In genomic region chr13:32528358-32528757, GRCh38 we compare ENCODE assay signal across 18 cellular contexts. TPM values are rescaled to one million over a fixed set of nuclear protein-coding genes. Genes with fewer than 3 reads are reported as not detected.
DNase-seq lines count a peak whose midpoint lies in the region; ATAC-seq, FAIRE-seq and TF ChIP-seq lines count a peak whose summit lies in the region.
"Had no signal": no experiment of that assay in that cellular context is flagged by ENCODE, and none has a peak within 500 bp of the region (broad histone marks: within the 10 kb centered on the region; RNA-seq: fewer than 3 reads in every experiment).

No MANE protein-coding gene starts in this region.

- H3K27me3 Mint-ChIP-seq in MCF 10A (ENCODE audit: insufficient read depth, unreplicated experiment) (no peaks in the 10 kb centered on the region), astrocyte (ENCODE audit: low read depth, unreplicated experiment) (no peaks in the 10 kb centered on the region)

- H3K4me3 Mint-ChIP-seq in MCF 10A (ENCODE audit: unreplicated experiment) = no peak overlapping the region
- no peak overlapping the region for H3K4me3 Mint-ChIP-seq in astrocyte (ENCODE audit: unreplicated experiment)
- H3K4me3 Mint-ChIP-seq in stimulated activated effector memory CD8-positive, alpha-beta T cell treated with anti-CD3 and anti-CD28 coated beads, Interleukin-12 subunit alpha, Interleukin-12 subunit beta, amount 100 ng/mL, for 72 hours = no peak overlapping the region
- H3K4me3 Mint-ChIP-seq: activated CD8-positive, alpha-beta T cell treated with anti-CD3 and anti-CD28 coated beads, Interleukin-2, amount 10 ng/mL, durations not matched to agents 7 days and 5 days; activated naive CD4-positive, alpha-beta T cell treated with anti-CD3 and anti-CD28 coated beads for 36 hours had no signal

- H3K9me3 ChIP-seq in breast epithelium (no peaks in the 10 kb centered on the region), astrocyte (ENCODE audit: insufficient read depth, low read depth, low read length) (no peaks in the 10 kb centered on the region), small intestine (ENCODE audit: control insufficient read depth, low read depth) (no peaks in the 10 kb centered on the region)
- H3K9me3 ChIP-seq: tibial nerve had no signal

- H3K27ac Mint-ChIP-seq in MCF 10A (ENCODE audit: low read depth, unreplicated experiment) (peak overlapping the region; percentile 5), astrocyte (ENCODE audit: unreplicated experiment) (no peak overlapping the region)
- no peak overlapping the region for H3K27ac Mint-ChIP-seq in stimulated activated effector memory CD8-positive, alpha-beta T cell treated with anti-CD3 and anti-CD28 coated beads, Interleukin-12 subunit alpha, Interleukin-12 subunit beta, amount 100 ng/mL, for 72 hours
- H3K27ac Mint-ChIP-seq: activated CD8-positive, alpha-beta T cell treated with anti-CD3 and anti-CD28 coated beads, Interleukin-2, amount 10 ng/mL, durations not matched to agents 7 days and 5 days; activated naive CD4-positive, alpha-beta T cell treated with anti-CD3 and anti-CD28 coated beads for 36 hours had no signal

- H3K36me3 Mint-ChIP-seq in MCF 10A (ENCODE audit: insufficient read depth, unreplicated experiment) (peaks cover 72% of the 10 kb centered on the region), astrocyte (ENCODE audit: low read depth, unreplicated experiment) (peaks cover 8% of the 10 kb centered on the region)
- peaks cover 95% of the 10 kb centered on the region for H3K36me3 Mint-ChIP-seq in stimulated activated effector memory CD8-positive, alpha-beta T cell treated with anti-CD3 and anti-CD28 coated beads, Interleukin-12 subunit alpha, Interleukin-12 subunit beta, amount 100 ng/mL, for 72 hours

- no peak overlapping the region for H3K4me2 ChIP-seq in astrocyte (ENCODE audit: low read length)

- POLR2A ChIA-PET in MCF 10A (lab: Yijun Ruan, JAX) = interaction anchor here (1.0 kb wide), 1 partner anchor 10 kb away, joined by 6 read pairs; the partner anchor contains the start of gene N4BP2L2

- FAIRE-seq in astrocyte (lab: Jason Lieb, UNC) (no peak), small intestine (lab: Jason Lieb, UNC) (peak; percentile 19)

- H3K27ac ChIP-seq in breast epithelium (no peak overlapping the region), astrocyte (ENCODE audit: low read depth, low read length) (no peak overlapping the region), small intestine (ENCODE audit: low read depth in 1 of 2, low read length in 1 of 2) (no peak overlapping the region)
- H3K27ac ChIP-seq: epithelial cell of prostate, tibial nerve had no signal

- H3K4me3 ChIP-seq in breast epithelium (no peak overlapping the region), astrocyte (ENCODE audit: insufficient read depth, low read depth, low read length) (no peak overlapping the region), small intestine (ENCODE audit: low read depth in 1 of 2, low read length in 2 of 2) (no peak overlapping the region)
- H3K4me3 ChIP-seq: lung, tibial nerve had no signal

- intact Hi-C loops in MCF 10A (cut with micrococcal nuclease) (no loop called here), breast epithelium (cut with DNase I; ENCODE audit: low total_unique reads) (no loop called here), left ventricle myocardium superior (cut with micrococcal nuclease) (no loop called here)

- no peak overlapping the region for H2AFZ ChIP-seq in astrocyte (ENCODE audit: low read depth, low read length)

- no TSS peak for BruUV-seq in MCF 10A (replicated peaks; lab: Mats Ljungman, UMichigan)

- H4K20me1 ChIP-seq in astrocyte (ENCODE audit: insufficient read depth, low read length) = peaks cover 58% of the 10 kb centered on the region

- H3K36me3 ChIP-seq in breast epithelium = no peaks in the 10 kb centered on the region
- H3K36me3 ChIP-seq in astrocyte (ENCODE audit: insufficient read depth, low read length) = peaks cover 5% of the 10 kb centered on the region
- H3K36me3 ChIP-seq in small intestine (ENCODE audit: control insufficient read depth in 2 of 2, insufficient read depth in 2 of 2, low read length in 2 of 2) = peaks cover 1 to 2% of the 10 kb centered on the region in 2 donors

- 15 to 51% (median 30%) methylated on average over 3 of the region's 3 CpGs for WGBS in small intestine, 3 donors

- H3K79me2 ChIP-seq in astrocyte (ENCODE audit: insufficient read depth, low read length) = peaks cover 89% of the 10 kb centered on the region

- no peaks in the 10 kb centered on the region for H3K27me3 ChIP-seq in breast epithelium
- no peaks in the 10 kb centered on the region for H3K27me3 ChIP-seq in astrocyte (ENCODE audit: insufficient read depth, low read length)
- no peaks in the 10 kb centered on the region for H3K27me3 ChIP-seq in small intestine (ENCODE audit: control insufficient read depth in 2 of 2, insufficient read depth in 2 of 2, low read length in 2 of 2)
- H3K27me3 ChIP-seq: tibial nerve had no signal

- H3K4me1 Mint-ChIP-seq in MCF 10A (ENCODE audit: insufficient read depth, unreplicated experiment) = peaks cover 26% of the 10 kb centered on the region
- H3K4me1 Mint-ChIP-seq in astrocyte (ENCODE audit: low read depth, unreplicated experiment) = peaks cover 15% of the 10 kb centered on the region
- H3K4me1 Mint-ChIP-seq in stimulated activated effector memory CD8-positive, alpha-beta T cell treated with anti-CD3 and anti-CD28 coated beads, Interleukin-12 subunit alpha, Interleukin-12 subunit beta, amount 100 ng/mL, for 72 hours = peaks cover 53% of the 10 kb centered on the region

- H3K4me1 ChIP-seq in breast epithelium (no peaks in the 10 kb centered on the region), astrocyte (ENCODE audit: insufficient read depth, low read length) (no peaks in the 10 kb centered on the region), small intestine (ENCODE audit: control insufficient read depth in 2 of 2, insufficient read depth in 1 of 2, low read depth in 1 of 2, low read length in 1 of 2) (peaks cover 0 to 4% of the 10 kb centered on the region in 2 donors)

- no peak overlapping the region for H3K9ac ChIP-seq in astrocyte (ENCODE audit: low read length)

- TF ChIP-seq CTCF in MCF 10A (IDR thresholded peaks at IDR 0.05; ENCODE audit: unreplicated experiment) (no peak), breast epithelium (IDR thresholded peaks at IDR 0.05) (no peak), astrocyte (IDR thresholded peaks at IDR 0.05; ENCODE audit: insufficient read depth, low read depth, low read length) (no peak)

- DNase-seq in MCF 10A (ENCODE audit: unreplicated experiment) (peak; percentile 19), breast epithelium (ENCODE audit: low spot score in 2 of 2) (no peak), astrocyte (ENCODE audit: low read depth) (peak; percentile 34), left ventricle myocardium superior (no peak), small intestine (peak; percentile 24)
- DNase-seq in stimulated activated effector memory CD8-positive, alpha-beta T cell treated with anti-CD3 and anti-CD28 coated beads, Interleukin-12 subunit alpha, Interleukin-12 subunit beta, amount 100 ng/mL, for 72 hours (ENCODE audit: low spot score in 2 of 2) = no peak
- DNase-seq: activated CD8-positive, alpha-beta T cell treated with anti-CD3 and anti-CD28 coated beads, Interleukin-2, amount 10 ng/mL, durations not matched to agents 7 days and 5 days; activated naive CD4-positive, alpha-beta T cell treated with anti-CD3 and anti-CD28 coated beads for 36 hours; DMS 273 treated with DMSO at 0.1 percent for 48 hours; MM.1S; NK-92 treated with Interleukin-12 subunit alpha and Interleukin-12 subunit beta, amount 100 ng/mL, for 24 hours; SHP77; stimulated activated CD4-positive, alpha-beta T cell treated with anti-CD3 and anti-CD28 coated beads, Interleukin-15, amount 100 ng/mL, for 24 hours had no signal

- no peak for TF ChIP-seq POLR2A in breast epithelium (IDR thresholded peaks at IDR 0.05)

- CTCF ChIA-PET in MCF 10A (lab: Yijun Ruan, JAX) = interaction anchor here (0.8 kb wide), 1 partner anchor 220 kb away, joined by 3 read pairs; no protein-coding TSS in a partner anchor

- ATAC-seq in left ventricle myocardium superior = peak; percentile 40
- ATAC-seq in GM19035 (IDR thresholded peaks at IDR 0.05; ENCODE audit: unreplicated experiment) = no peak
- no peak for ATAC-seq in GM21447 (IDR thresholded peaks at IDR 0.05; ENCODE audit: unreplicated experiment)
- no peak for ATAC-seq in stimulated activated effector memory CD8-positive, alpha-beta T cell treated with anti-CD3 and anti-CD28 coated beads, Interleukin-12 subunit alpha, Interleukin-12 subunit beta, amount 100 ng/mL, for 72 hours
- ATAC-seq: activated CD8-positive, alpha-beta T cell treated with anti-CD3 and anti-CD28 coated beads, Interleukin-2, amount 10 ng/mL, durations not matched to agents 7 days and 5 days had no signal

- no peaks in the 10 kb centered on the region for H3K9me3 Mint-ChIP-seq in MCF 10A (ENCODE audit: unreplicated experiment)
- H3K9me3 Mint-ChIP-seq in astrocyte (ENCODE audit: unreplicated experiment) = no peaks in the 10 kb centered on the region
- H3K9me3 Mint-ChIP-seq in stimulated activated effector memory CD8-positive, alpha-beta T cell treated with anti-CD3 and anti-CD28 coated beads, Interleukin-12 subunit alpha, Interleukin-12 subunit beta, amount 100 ng/mL, for 72 hours = no peaks in the 10 kb centered on the region
- H3K9me3 Mint-ChIP-seq: activated naive CD4-positive, alpha-beta T cell treated with anti-CD3 and anti-CD28 coated beads for 36 hours had no signal

RNA-seq across cellular contexts. Expression of gene N4BP2L2, which starts 10.2 kb away (rescaled TPM):
- 113 and 132 TPM in 2 replicates for total RNA-seq in MCF 10A (2022)
- total RNA-seq in breast epithelium = 100 to 1,000 TPM; 130 to 341 (median 250) TPM
- total RNA-seq in astrocyte = 76.9 and 81.9 TPM in 2 replicates
- 123 TPM for total RNA-seq in left ventricle myocardium superior
- 10 to 100 TPM; 31.9 to 45.0 (median 34.6) TPM for polyA plus RNA-seq in small intestine

RNA-seq across cellular contexts. Expression of gene PDS5B, which starts 57.9 kb away (rescaled TPM):
- total RNA-seq in MCF 10A (2022) = 25.4 and 29.6 TPM in 2 replicates
- 10 to 100 TPM; 35.0 to 71.7 (median 66.2) TPM for total RNA-seq in breast epithelium
- total RNA-seq in astrocyte = 42.7 and 43.1 TPM in 2 replicates
- total RNA-seq in left ventricle myocardium superior = 26.1 TPM
- 1 to 10 TPM; 6.5 to 8.8 (median 6.8) TPM for polyA plus RNA-seq in small intestine

Comparison
In these comparisons a context has a peak if more than half of its experiments do, and no peak if none do; other contexts are left out.
1. DNase-seq: peak in MCF 10A (single experiment), astrocyte (single experiment) and small intestine (single experiment); none in breast epithelium (0 of 2), left ventricle myocardium superior (single experiment) and stimulated activated effector memory CD8-positive, alpha-beta T cell treated with anti-CD3 and anti-CD28 coated beads, Interleukin-12 subunit alpha, Interleukin-12 subunit beta, amount 100 ng/mL, for 72 hours (0 of 2).